ENCODE assay signal across 14 cellular contexts in genomic region chr1:224067207-224067606, GRCh38.
"Had no signal": no experiment of that assay in that cellular context is flagged by ENCODE, and none has a peak within 500 bp of the region (broad histone marks: within the 10 kb centered on the region; RNA-seq: fewer than 3 reads in every experiment).

No MANE protein-coding gene starts in this region.

- H3K4me3 Mint-ChIP-seq: activated CD4-positive, alpha-beta memory T cell treated with anti-CD3 and anti-CD28 coated beads for 36 hours; activated T-helper 1 cell treated with anti-CD3 and anti-CD28 coated beads, Interleukin-12 subunit alpha, Interleukin-12 subunit beta, Interleukin-2, Interleukin-4 antibody, amounts not matched to agents 30 ng/mL and 10 ng/mL and 1 ng/mL, durations not matched to agents 14 hours and 24 hours and 36 hours; stimulated activated effector memory CD8-positive, alpha-beta T cell treated with anti-CD3 and anti-CD28 coated beads, Interleukin-12 subunit alpha, Interleukin-12 subunit beta, amount 100 ng/mL, for 72 hours; T-cell had no signal

- H3K27ac ChIP-seq: cardiac muscle cell, neutrophil, parathyroid adenoma, tibial artery, uterus had no signal

- H3K4me1 Mint-ChIP-seq: stimulated activated effector memory CD8-positive, alpha-beta T cell treated with anti-CD3 and anti-CD28 coated beads, Interleukin-12 subunit alpha, Interleukin-12 subunit beta, amount 100 ng/mL, for 72 hours had no signal

- H3K27ac Mint-ChIP-seq: activated CD4-positive, alpha-beta memory T cell treated with anti-CD3 and anti-CD28 coated beads for 36 hours; activated T-helper 1 cell treated with anti-CD3 and anti-CD28 coated beads, Interleukin-12 subunit alpha, Interleukin-12 subunit beta, Interleukin-2, Interleukin-4 antibody, amounts not matched to agents 30 ng/mL and 10 ng/mL and 1 ng/mL, durations not matched to agents 14 hours and 24 hours and 36 hours; stimulated activated effector memory CD8-positive, alpha-beta T cell treated with anti-CD3 and anti-CD28 coated beads, Interleukin-12 subunit alpha, Interleukin-12 subunit beta, amount 100 ng/mL, for 72 hours; T-cell had no signal

- H3K9me3 Mint-ChIP-seq: activated CD4-positive, alpha-beta memory T cell treated with anti-CD3 and anti-CD28 coated beads for 36 hours; activated T-helper 1 cell treated with anti-CD3 and anti-CD28 coated beads, Interleukin-12 subunit alpha, Interleukin-12 subunit beta, Interleukin-2, Interleukin-4 antibody, amounts not matched to agents 30 ng/mL and 10 ng/mL and 1 ng/mL, durations not matched to agents 14 hours and 24 hours and 36 hours; stimulated activated effector memory CD8-positive, alpha-beta T cell treated with anti-CD3 and anti-CD28 coated beads, Interleukin-12 subunit alpha, Interleukin-12 subunit beta, amount 100 ng/mL, for 72 hours had no signal

- H3K79me2 ChIP-seq: parathyroid adenoma had no signal

- H3K27me3 ChIP-seq: cardiac muscle cell, neutrophil, uterus had no signal

- H3K9me3 ChIP-seq: neutrophil, tibial artery, uterus had no signal

- H3K36me3 ChIP-seq: cardiac muscle cell, neutrophil, tibial artery, uterus had no signal

- ATAC-seq: T-cell had no signal

- H2AFZ ChIP-seq: parathyroid adenoma had no signal

- H3K4me3 ChIP-seq: cardiac muscle cell, lung, tibial artery, uterus had no signal

- DNase-seq: activated CD4-positive, alpha-beta T cell treated with anti-CD3 and anti-CD28 coated beads for 1 hour; activated naive CD4-positive, alpha-beta T cell treated with Interleukin-2 at 50 U/mL for 16 hours; islet precursor cell; retina; T-cell; tibial artery; uterus had no signal

- H3K9ac ChIP-seq: parathyroid adenoma had no signal

- H3K36me3 Mint-ChIP-seq: activated CD4-positive, alpha-beta memory T cell treated with anti-CD3 and anti-CD28 coated beads for 36 hours; stimulated activated effector memory CD8-positive, alpha-beta T cell treated with anti-CD3 and anti-CD28 coated beads, Interleukin-12 subunit alpha, Interleukin-12 subunit beta, amount 100 ng/mL, for 72 hours; T-cell had no signal

- H3K4me1 ChIP-seq: parathyroid adenoma, tibial artery, uterus had no signal
